In genomic region chr6:121865811-121866210, GRCh38 we compare ENCODE assay signal across 28 cellular contexts.
"Had no signal": no experiment of that assay in that cellular context is flagged by ENCODE, and none has a peak within 500 bp of the region (broad histone marks: within the 10 kb centered on the region; RNA-seq: fewer than 3 reads in every experiment).

No MANE protein-coding gene starts in this region.

- H3K27ac ChIP-seq: adrenal gland, Peyer's patch, RWPE1, SJSA1, VCaP had no signal

- ATAC-seq: activated T-cell treated with anti-CD3 and anti-CD28 coated beads, Interleukin-2, amount 50 U/mL, for 72 hours; SK-N-SH treated with all-trans-retinoic acid at 6 μM for 48 hours had no signal

- H3K36me3 ChIP-seq: adrenal gland, Peyer's patch, SJSA1 had no signal

- H3K27ac Mint-ChIP-seq: activated CD4-positive, alpha-beta memory T cell treated with anti-CD3 and anti-CD28 coated beads for 36 hours; activated CD4-positive, alpha-beta T cell treated with anti-CD3 and anti-CD28 coated beads, Interleukin-2, amount 10 ng/mL, durations not matched to agents 7 days and 5 days; activated naive CD8-positive, alpha-beta T cell treated with anti-CD3 and anti-CD28 coated beads, Interleukin-2, amount 10 ng/mL, durations not matched to agents 7 days and 5 days; activated T-cell treated with anti-CD3 and anti-CD28 coated beads, Interleukin-2, amount 50 U/mL, for 72 hours; activated T-helper 2 cell treated with anti-CD3 and anti-CD28 coated beads, Interferon-gamma antibody, Interleukin-2, Interleukin-4, amounts not matched to agents 10 μg/mL and 5 μg/mL and 100 μg/mL, durations not matched to agents 14 hours and 24 hours and 36 hours had no signal

- H3K4me3 ChIP-seq: adrenal gland, Peyer's patch, SJSA1 had no signal

- DNase-seq: activated CD4-positive, alpha-beta memory T cell treated with anti-CD3 and anti-CD28 coated beads for 36 hours; activated CD4-positive, alpha-beta T cell treated with anti-CD3 and anti-CD28 coated beads, Interleukin-2, amount 10 ng/mL, durations not matched to agents 7 days and 5 days; activated CD4-positive, CD25-positive, alpha-beta regulatory T cell; activated CD8-positive, alpha-beta memory T cell treated with anti-CD3 and anti-CD28 coated beads for 24 hours; activated gamma-delta T cell treated with Interleukin-2 at 50 U/mL for 16 hours; activated naive CD4-positive, alpha-beta T cell treated with anti-CD3 and anti-CD28 coated beads, Interleukin-2, amount 50 U/mL, for 16 hours; activated naive CD8-positive, alpha-beta T cell treated with anti-CD3 and anti-CD28 coated beads, Interleukin-2, amount 10 ng/mL, durations not matched to agents 7 days and 5 days; activated T-cell treated with anti-CD3 and anti-CD28 coated beads, Interleukin-2, amount 50 U/mL, for 72 hours; adrenal gland; anterior cingulate cortex; cerebellar nuclear complex; Karpas-422; MM.1S; NCI-H1105; NCI-H1436; NCI-H1694 treated with DMSO at 0.1 percent for 48 hours; NCI-H2029 treated with DMSO at 0.1 percent for 48 hours; NCI-H510A treated with DMSO at 0.1 percent for 48 hours; NCI-H69; Peyer's patch; Right ventricle myocardium superior; SW 1271; T-helper 9 cell had no signal

- H3K4me3 Mint-ChIP-seq: activated CD4-positive, alpha-beta memory T cell treated with anti-CD3 and anti-CD28 coated beads for 36 hours; activated CD4-positive, alpha-beta T cell treated with anti-CD3 and anti-CD28 coated beads, Interleukin-2, amount 10 ng/mL, durations not matched to agents 7 days and 5 days; activated naive CD8-positive, alpha-beta T cell treated with anti-CD3 and anti-CD28 coated beads, Interleukin-2, amount 10 ng/mL, durations not matched to agents 7 days and 5 days; activated T-cell treated with anti-CD3 and anti-CD28 coated beads, Interleukin-2, amount 50 U/mL, for 72 hours had no signal

- H3K9me3 Mint-ChIP-seq: activated CD4-positive, alpha-beta memory T cell treated with anti-CD3 and anti-CD28 coated beads for 36 hours; activated CD4-positive, alpha-beta T cell treated with anti-CD3 and anti-CD28 coated beads, Interleukin-2, amount 10 ng/mL, durations not matched to agents 7 days and 5 days; activated T-helper 2 cell treated with anti-CD3 and anti-CD28 coated beads, Interferon-gamma antibody, Interleukin-2, Interleukin-4, amounts not matched to agents 10 μg/mL and 5 μg/mL and 100 μg/mL, durations not matched to agents 14 hours and 24 hours and 36 hours had no signal

- H3K27me3 ChIP-seq: adrenal gland, Peyer's patch, SJSA1 had no signal

- H3K27me3 Mint-ChIP-seq: activated CD4-positive, alpha-beta memory T cell treated with anti-CD3 and anti-CD28 coated beads for 36 hours; activated CD4-positive, alpha-beta T cell treated with anti-CD3 and anti-CD28 coated beads, Interleukin-2, amount 10 ng/mL, durations not matched to agents 7 days and 5 days had no signal

- H3K36me3 Mint-ChIP-seq: activated CD4-positive, alpha-beta memory T cell treated with anti-CD3 and anti-CD28 coated beads for 36 hours; activated naive CD8-positive, alpha-beta T cell treated with anti-CD3 and anti-CD28 coated beads, Interleukin-2, amount 10 ng/mL, durations not matched to agents 7 days and 5 days had no signal

- H3K9me3 ChIP-seq: adrenal gland, Peyer's patch, SJSA1 had no signal

- H3K4me1 Mint-ChIP-seq: activated CD4-positive, alpha-beta T cell treated with anti-CD3 and anti-CD28 coated beads, Interleukin-2, amount 10 ng/mL, durations not matched to agents 7 days and 5 days; activated naive CD8-positive, alpha-beta T cell treated with anti-CD3 and anti-CD28 coated beads, Interleukin-2, amount 10 ng/mL, durations not matched to agents 7 days and 5 days had no signal

- H3K4me1 ChIP-seq: adrenal gland, Peyer's patch, SJSA1 had no signal
